Comparison of ENCODE assay signal across 8 cellular contexts in genomic region chr1:93847811-93848288, GRCh38. TPM values are rescaled to one million over a fixed set of nuclear protein-coding genes. Genes with fewer than 3 reads are reported as not detected.
A peak's percentile ranks its signal among the peaks of the same experiment; 100 is the strongest.
DNase-seq lines count a peak whose midpoint lies in the region; ATAC-seq and TF ChIP-seq lines count a peak whose summit lies in the region.

No MANE protein-coding gene starts in this region.

- peak overlapping the region; percentile 99 for H3K27ac ChIP-seq in muscle layer of colon (ENCODE audit: low read depth, low read length)

- H3K4me1 ChIP-seq in muscle layer of colon (ENCODE audit: insufficient read depth, low read length), result peaks cover 27% of the 10 kb centered on the region

- peaks cover 23% of the 10 kb centered on the region for H3K4me1 Mint-ChIP-seq in CD14-positive monocyte

- peak; percentile 13 for TF ChIP-seq POLR2A in erythroblast (IDR thresholded peaks at IDR 0.05; ENCODE audit: low read length)

- no peak for TF ChIP-seq CTCF in CD14-positive monocyte (IDR thresholded peaks at IDR 0.05)

- H3K27ac Mint-ChIP-seq in CD14-positive monocyte, result peak overlapping the region; percentile 87 to 93 (median 90)

- DNase-seq in CD14-positive monocyte (ENCODE audit: low spot score) (peak; percentile 63), NOMO-1 treated with dmso at 0.1 percent for 144 hours (lab: John Stamatoyannopoulos, UW; ENCODE audit: unreplicated experiment) (peak; percentile 40), activated T-cell treated with anti-CD3 and anti-CD28 coated beads for 24 hours (ENCODE audit: low read depth) (peak; percentile 47), erythroblast (lab: John Stamatoyannopoulos, UW) (peak; percentile 81 to 88)
- peak; percentile 31 for DNase-seq in stimulated activated CD8-positive, alpha-beta memory T cell treated with anti-CD3 and anti-CD28 coated beads, Interleukin-7, amount 100 ng/mL, for 24 hours (ENCODE audit: low read depth)

- peak overlapping the region; percentile 91 for H3K9ac ChIP-seq in muscle layer of colon (ENCODE audit: low read length)

- no peaks in the 10 kb centered on the region for H3K36me3 Mint-ChIP-seq in CD14-positive monocyte

- peak overlapping the region; percentile 94 for H3K4me3 Mint-ChIP-seq in CD14-positive monocyte

- no peaks in the 10 kb centered on the region for H3K36me3 ChIP-seq in muscle layer of colon (ENCODE audit: insufficient read depth, low read length)

- H3K9me3 ChIP-seq in muscle layer of colon (ENCODE audit: low read length), result no peaks in the 10 kb centered on the region

- peak overlapping the region; percentile 76 to 82 for H3K4me3 ChIP-seq in muscle layer of colon (ENCODE audit: low read depth in 1 of 2, low read length in 2 of 2)

- peaks cover 0 to 4% (median 2%) of the 10 kb centered on the region in 3 donors for H3K27me3 Mint-ChIP-seq in CD14-positive monocyte (ENCODE audit: low read depth in 3 of 3)

- intact Hi-C loops in CD14-positive monocyte (cut with micrococcal nuclease), result loop anchor here (2.0 to 10.0 kb wide), 8 partner anchors 31 to 543 kb away; partner anchors contain the start of genes DNTTIP2 (in 1 of the 2), DR1 (in 1 of the 2) and GCLM (in 1 of the 2)

- peaks cover 0 to 4% (median 0%) of the 10 kb centered on the region in 7 donors for H3K9me3 Mint-ChIP-seq in CD14-positive monocyte

- no peaks in the 10 kb centered on the region for H3K27me3 ChIP-seq in muscle layer of colon (ENCODE audit: control insufficient read depth in 1 of 2, insufficient read depth in 2 of 2, low read length in 2 of 2)

- ATAC-seq in GM19395 (IDR thresholded peaks at IDR 0.05; ENCODE audit: unreplicated experiment) (peak; percentile 32), HG03558 (IDR thresholded peaks at IDR 0.05; ENCODE audit: extremely low read depth, unreplicated experiment) (peak; percentile 4)

RNA-seq across cellular contexts. Expression of gene DNTTIP2, which starts 31.2 kb away (rescaled TPM):
- polyA plus RNA-seq in CD14-positive monocyte, result 10 to 100 TPM; 42.1 to 68.8 TPM

Comparison
In these comparisons a context has a peak if more than half of its experiments do, and no peak if none do; other contexts are left out.
1. Peak in every context shown above with its lines: DNase-seq, ATAC-seq, H3K4me3 ChIP-seq and H3K27ac ChIP-seq.
2. DNase-seq: peak in every context shown above with its lines; median percentile 84 in erythroblast; 63 in CD14-positive monocyte; 47 in activated T-cell treated with anti-CD3 and anti-CD28 coated beads for 24 hours; 40 in NOMO-1 treated with dmso at 0.1 percent for 144 hours; 31 in stimulated activated CD8-positive, alpha-beta memory T cell treated with anti-CD3 and anti-CD28 coated beads, Interleukin-7, amount 100 ng/mL, for 24 hours.